8 cellular contexts compared by ENCODE assay signal in genomic region chrX:48631376-48632090, GRCh38. TPM values are rescaled to one million over a fixed set of nuclear protein-coding genes. Genes with fewer than 3 reads are reported as not detected.
DNase-seq lines count a peak whose midpoint lies in the region; ATAC-seq and TF ChIP-seq lines count a peak whose summit lies in the region.

No MANE protein-coding gene starts in this region.

- H3K9ac ChIP-seq in adipocyte (ENCODE audit: low read length) = no peak overlapping the region

- in situ Hi-C loops in Caki2 (cut with HindIII; ENCODE audit: low pct_unique_long_range_greater_than_20kb, low sequenced_read_pairs) = no loop called here

- no peak for TF ChIP-seq POLR2A in uterus (IDR thresholded peaks at IDR 0.05)

- peak; percentile 53 for TF ChIP-seq CTCF in cardiac muscle cell (IDR thresholded peaks at IDR 0.05; ENCODE audit: low read depth, low read length)
- TF ChIP-seq CTCF in psoas muscle (IDR thresholded peaks at IDR 0.05) = peak; percentile 27
- TF ChIP-seq CTCF in uterus (IDR thresholded peaks at IDR 0.05) = peak; percentile 42 to 74 (median 60)

- H3K27ac ChIP-seq in cardiac muscle cell = no peak overlapping the region
- no peak overlapping the region for H3K27ac ChIP-seq in psoas muscle
- H3K27ac ChIP-seq in uterus = peak overlapping the region in 1 of 2 donors; percentile 44

- no peaks in the 10 kb centered on the region for H3K9me3 ChIP-seq in adipocyte (ENCODE audit: control insufficient read depth, low read length)
- no peaks in the 10 kb centered on the region for H3K9me3 ChIP-seq in cardiac muscle cell (ENCODE audit: low read depth)
- no peaks in the 10 kb centered on the region for H3K9me3 ChIP-seq in psoas muscle
- no peaks in the 10 kb centered on the region for H3K9me3 ChIP-seq in uterus

- intact Hi-C loops in psoas muscle (cut with DNase I) (no loop called here), uterus (cut with DNase I; ENCODE audit: low total_unique reads) (no loop called here)

- H3K4me3 ChIP-seq in adipocyte (ENCODE audit: low read length) (no peak overlapping the region), cardiac muscle cell (no peak overlapping the region), psoas muscle (no peak overlapping the region), uterus (no peak overlapping the region)

- peak; percentile 90 for DNase-seq in Caki2 (ENCODE audit: low read depth)
- peak; percentile 84 for DNase-seq in MV-4-11 (lab: John Stamatoyannopoulos, UW)
- DNase-seq in SW480 (ENCODE audit: low spot score) = peak; percentile 94
- DNase-seq in adipocyte (ENCODE audit: low read depth) = peak; percentile 91
- DNase-seq in cardiac muscle cell (ENCODE audit: low read depth in 1 of 2, low spot score in 1 of 2) = peak; percentile 74 to 93
- DNase-seq in psoas muscle = peak; percentile 58 to 73
- DNase-seq in uterus = peak; percentile 83 to 90

- ATAC-seq in GM21723 (IDR thresholded peaks at IDR 0.05; ENCODE audit: unreplicated experiment) = peak; percentile 95
- ATAC-seq in psoas muscle = peak; percentile 32 to 77 (median 60)

- H3K36me3 ChIP-seq in adipocyte (ENCODE audit: control insufficient read depth, insufficient read depth, low read length, severe bottlenecking) = no peaks in the 10 kb centered on the region
- no peaks in the 10 kb centered on the region for H3K36me3 ChIP-seq in cardiac muscle cell
- H3K36me3 ChIP-seq in psoas muscle (ENCODE audit: insufficient read depth in 1 of 2, low read depth in 1 of 2) = no peaks in the 10 kb centered on the region
- no peaks in the 10 kb centered on the region for H3K36me3 ChIP-seq in uterus

- H3K27me3 ChIP-seq in adipocyte (replicated peaks; ENCODE audit: control insufficient read depth, insufficient read depth, low read length) (no peaks in the 10 kb centered on the region), cardiac muscle cell (no peaks in the 10 kb centered on the region), psoas muscle (ENCODE audit: insufficient read depth in 3 of 3, low read length in 2 of 3) (no peaks in the 10 kb centered on the region), uterus (no peaks in the 10 kb centered on the region)

- H3K4me1 ChIP-seq in adipocyte (ENCODE audit: control insufficient read depth, insufficient read depth, low read length) (no peaks in the 10 kb centered on the region), cardiac muscle cell (ENCODE audit: low read depth) (no peaks in the 10 kb centered on the region), psoas muscle (no peaks in the 10 kb centered on the region), uterus (no peaks in the 10 kb centered on the region)

- 5 to 33% (median 9%) methylated on average over 17 to 18 of the region's 18 CpGs for WGBS in psoas muscle, 3 donors

RNA-seq across cellular contexts. Expression of gene WDR13, which starts 34.2 kb away (rescaled TPM):
- 70.4 and 125 TPM in 2 replicates for total RNA-seq in Caki2 (2014; rRNA removed; shearing (Covaris generic); ENCODE audit: low replicate concordance)
- total RNA-seq in cardiac muscle cell (151 and 205 TPM in 2 replicates), psoas muscle (100 to 1,000 TPM; 103 to 155 (median 116) TPM), uterus (100 to 1,000 TPM in 2 of 4 donors, 10 to 100 TPM in 2; 64.8 to 147 (median 111) TPM)
- polyA plus RNA-seq in cardiac muscle cell (150 and 168 TPM in 2 replicates), psoas muscle (100 to 1,000 TPM; 112 to 171 (median 132) TPM)

RNA-seq across cellular contexts. Expression of gene WAS, which starts 52.1 kb away (rescaled TPM):
- total RNA-seq in Caki2 (2014; rRNA removed; shearing (Covaris generic); ENCODE audit: low replicate concordance) = 2.7 TPM in 1 of 2 replicates, not detected in the other
- total RNA-seq in cardiac muscle cell (1.9 TPM in 2 replicates), psoas muscle (1 to 10 TPM in 2 of 4 donors, under 1 TPM in 2; 0.85 to 2.9 (median 1.4) TPM), uterus (10 to 100 TPM in 1 of 4 donors, 1 to 10 TPM in 2, not detected in 1; 1.2 to 20.7 (median 1.9) TPM)
- polyA plus RNA-seq in cardiac muscle cell (1.7 and 4.3 TPM in 2 replicates), psoas muscle (under 1 TPM; 0.45 to 0.66 (median 0.47) TPM)

RNA-seq across cellular contexts. Expression of gene RBM3, which starts 57.2 kb away (rescaled TPM):
- 143 and 168 TPM in 2 replicates for total RNA-seq in Caki2 (2014; rRNA removed; shearing (Covaris generic); ENCODE audit: low replicate concordance)
- total RNA-seq in cardiac muscle cell = 47.8 and 70.8 TPM in 2 replicates
- 45.2 and 65.7 TPM in 2 replicates for polyA plus RNA-seq in cardiac muscle cell
- total RNA-seq in psoas muscle = 100 to 1,000 TPM in 2 of 4 donors, 10 to 100 TPM in 2; 15.9 to 206 (median 83.2) TPM
- polyA plus RNA-seq in psoas muscle = 100 to 1,000 TPM in 1 of 3 donors, 10 to 100 TPM in 2; 26.4 to 137 (median 68.9) TPM
- 100 to 1,000 TPM in 3 of 4 donors, 10 to 100 TPM in 1; 52.3 to 239 (median 205) TPM for total RNA-seq in uterus
